ENCODE assay signal across 6 cellular contexts in genomic region chr10:44216073-44216472, GRCh38.
"Had no signal": no experiment of that assay in that cellular context is flagged by ENCODE, and none has a peak within 500 bp of the region (broad histone marks: within the 10 kb centered on the region; RNA-seq: fewer than 3 reads in every experiment).

No MANE protein-coding gene starts in this region.

- FAIRE-seq: HTR-8/SVneo, K562 had no signal

- ATAC-seq: K562 had no signal

- H3K27ac ChIP-seq: HL-60 had no signal

- DNase-seq: IMR-90, KBM-7, KG1 had no signal

- H3K4me3 ChIP-seq: K562 had no signal
